Comparison of ENCODE assay signal across 8 cellular contexts in the genomic region with DNA sequence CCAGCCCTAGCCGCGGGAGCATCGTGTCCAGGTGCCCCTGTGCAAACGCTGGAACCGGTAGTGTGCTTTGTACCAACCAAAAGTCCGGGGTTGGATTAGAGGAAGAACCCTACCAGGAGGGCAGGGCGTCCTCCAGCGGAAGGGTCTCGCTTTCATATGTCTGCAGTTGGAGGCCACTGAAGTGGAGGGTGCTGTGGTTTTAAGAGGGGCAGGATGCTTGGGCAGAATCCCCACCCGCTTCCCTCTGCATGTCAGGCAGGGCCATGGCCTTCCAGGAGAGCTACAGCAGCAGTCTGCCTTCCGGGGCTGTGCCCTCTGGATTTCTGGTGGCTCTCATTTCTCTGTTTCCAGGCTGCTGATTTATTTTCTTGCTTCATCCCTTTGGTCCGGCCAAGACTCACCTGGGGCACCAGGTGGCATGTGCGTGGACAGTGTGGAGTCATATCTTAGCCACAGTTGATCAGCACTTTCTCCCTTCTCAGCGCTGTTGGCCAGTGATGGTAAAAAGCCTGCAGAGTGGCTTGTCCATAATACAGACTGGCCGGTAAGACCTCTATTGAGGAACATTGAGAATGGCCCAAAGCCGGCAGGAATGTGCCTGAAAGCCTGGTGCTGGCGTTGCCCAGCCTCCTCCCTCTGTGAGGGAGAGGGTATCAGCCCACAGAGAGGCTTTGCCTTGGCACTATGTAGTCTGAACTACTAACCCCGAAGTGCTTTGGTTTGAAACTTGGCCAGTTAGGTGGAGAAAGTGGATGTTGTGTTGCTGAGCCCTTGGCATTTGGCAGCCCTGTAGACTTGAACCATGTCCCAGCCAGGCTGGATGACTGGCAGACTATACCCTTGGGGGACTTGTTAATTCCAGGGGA. TPM values are rescaled to one million over a fixed set of nuclear protein-coding genes. Genes with fewer than 3 reads are reported as not detected.
DNase-seq lines count a peak whose midpoint lies in the region; ATAC-seq and TF ChIP-seq lines count a peak whose summit lies in the region.

No MANE protein-coding gene starts in this region.

- H3K4me1 ChIP-seq in lung (ENCODE audit: control insufficient read depth in 2 of 2, insufficient read depth in 2 of 2, low read length in 2 of 2) = peaks cover 11 to 20% of the 10 kb centered on the region in 2 donors

- DNase-seq in AG04450 (ENCODE audit: low read depth, low spot score) (no peak), cardiac fibroblast (ENCODE audit: low read depth in 2 of 2) (no peak), lung (ENCODE audit: low spot score) (no peak), CD1c-positive myeloid dendritic cell (ENCODE audit: extremely low spot score) (no peak), AML-193 (lab: John Stamatoyannopoulos, UW) (no peak), Ammon's horn (ENCODE audit: low spot score) (no peak)
- no peak for DNase-seq in activated CD8-positive, alpha-beta memory T cell treated with anti-CD3 and anti-CD28 coated beads for 24 hours

- no peak for ATAC-seq in lung (ENCODE audit: insufficient read depth, low FRiP score)

- peaks cover 0 to 9% (median 2%) of the 10 kb centered on the region in 3 donors for H3K4me1 Mint-ChIP-seq in IgD-negative memory B cell

- whole genome bisulfite sequencing in lung, 2 donors = 24 to 33% methylated on average over 18 of the region's 18 CpGs

- H3K4me3 ChIP-seq in AG04450 (ENCODE audit: low read depth, low read length) (peak overlapping the region; percentile 70), cardiac fibroblast (replicated peaks in 1 of 2; ENCODE audit: low read depth in 2 of 2, low read length in 2 of 2) (peak overlapping the region; percentile 65 to 67), lung (peak overlapping the region; percentile 73)

- no peaks in the 10 kb centered on the region for H3K36me3 Mint-ChIP-seq in IgD-negative memory B cell

- H3K27me3 ChIP-seq in AG04450 (ENCODE audit: control insufficient read depth, insufficient read depth, low read length) (no peaks in the 10 kb centered on the region), lung (ENCODE audit: control insufficient read depth, insufficient read depth) (no peaks in the 10 kb centered on the region)

- CTCF ChIA-PET in AG04450 (lab: Charles Lee) = interaction anchor here (1.6 kb wide), 1 partner anchor 250 kb away, joined by 4 read pairs; no protein-coding TSS in a partner anchor

- H3K36me3 ChIP-seq in lung (ENCODE audit: control insufficient read depth in 2 of 2, insufficient read depth in 2 of 2, low read length in 2 of 2) = peaks cover 0 to 2% of the 10 kb centered on the region in 2 donors

- peak overlapping the region; percentile 35 to 77 (median 64) for H3K4me3 Mint-ChIP-seq in IgD-negative memory B cell

- H3K27ac ChIP-seq in AG04450 (ENCODE audit: low read depth, low read length) = no peak overlapping the region
- peak overlapping the region in 1 of 2 donors; percentile 66 for H3K27ac ChIP-seq in lung (ENCODE audit: low read depth in 1 of 2, low read length in 1 of 2)

- H3K9me3 Mint-ChIP-seq in IgD-negative memory B cell = peaks cover 0 to 6% (median 4%) of the 10 kb centered on the region in 3 donors

- no peak for TF ChIP-seq CTCF in AG04450 (IDR thresholded peaks at IDR 0.05; ENCODE audit: low read depth, low read length)
- TF ChIP-seq CTCF in cardiac fibroblast (IDR thresholded peaks at IDR 0.05; ENCODE audit: low read depth, low read length) = no peak
- TF ChIP-seq CTCF in lung (IDR thresholded peaks at IDR 0.05; ENCODE audit: control extremely low read depth, extremely low read depth) = no peak

- no peak overlapping the region for H3K27ac Mint-ChIP-seq in IgD-negative memory B cell

- POLR2A ChIA-PET in AG04450 (lab: Yijun Ruan, JAX) = no interaction called here

- peaks cover 39% of the 10 kb centered on the region for H3K27me3 Mint-ChIP-seq in IgD-negative memory B cell

- H3K9me3 ChIP-seq in AG04450 (ENCODE audit: control insufficient read depth, insufficient read depth, low read length) (no peaks in the 10 kb centered on the region; the same call in 1 of the 2 replicates), lung (ENCODE audit: control insufficient read depth in 2 of 2, insufficient read depth in 1 of 2, low read length in 1 of 2) (peaks cover 0 to 2% of the 10 kb centered on the region in 2 donors)

RNA-seq across cellular contexts. Expression of gene AGAP1, which starts 1.8 kb away (rescaled TPM):
- polyA plus RNA-seq in AG04450 (2011; rRNA removed) = 12.4 and 14.7 TPM in 2 replicates
- polyA minus RNA-seq in AG04450 (2011; rRNA and poly(A)+ RNA removed) = 26.9 and 44.1 TPM in 2 replicates
- polyA plus RNA-seq in IgD-negative memory B cell = not detected
- total RNA-seq in lung = 10 to 100 TPM; 31.3 to 39.4 TPM
- polyA plus RNA-seq in lung = 1 to 10 TPM; 6.6 to 9.1 TPM
